8 cellular contexts compared by ENCODE assay signal in the genomic region with DNA sequence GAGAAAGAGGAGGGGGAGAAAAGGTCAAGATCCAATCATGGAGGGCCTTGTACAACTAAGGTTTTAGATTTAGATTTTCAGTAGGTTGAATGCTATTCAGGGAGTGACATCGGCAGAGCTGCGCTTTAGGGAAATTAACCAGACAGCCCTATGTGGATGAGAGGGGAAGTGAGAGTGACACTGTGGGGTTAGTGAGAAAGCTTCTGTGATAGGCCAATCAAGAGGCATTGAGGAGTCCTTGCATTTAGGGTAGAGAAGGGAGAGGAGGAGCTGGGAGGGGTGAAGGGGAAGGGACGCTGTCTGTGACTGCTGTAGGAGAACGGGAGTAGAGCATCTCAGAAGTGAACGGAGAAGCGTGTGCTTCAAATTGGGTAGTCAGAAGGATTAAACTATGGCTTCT. TPM values are rescaled to one million over a fixed set of nuclear protein-coding genes. Genes with fewer than 3 reads are reported as not detected.
DNase-seq lines count a peak whose midpoint lies in the region; ATAC-seq and TF ChIP-seq lines count a peak whose summit lies in the region.

No MANE protein-coding gene starts in this region.

- H2AFZ ChIP-seq in hepatocyte, result no peak overlapping the region

- no peak for DNase-seq in CD8-positive, alpha-beta memory T cell
- no peak for DNase-seq in left colon
- no peak for DNase-seq in hepatocyte (ENCODE audit: low spot score)
- no peak for DNase-seq in EL

- CTCF ChIA-PET in CD8-positive, alpha-beta memory T cell (lab: Charles Lee), result interaction anchor here (0.8 kb wide), 1 partner anchor 9 kb away, joined by 3 read pairs; no protein-coding TSS in a partner anchor

- WGBS in hepatocyte (ENCODE audit: low lambda C conversion rate, missing lambda C conversion rate), result 95% methylated on average over 6 of the region's 6 CpGs

- no peaks in the 10 kb centered on the region for H3K79me2 ChIP-seq in hepatocyte

- no peak overlapping the region for H3K4me2 ChIP-seq in hepatocyte

- POLR2A ChIA-PET in CD8-positive, alpha-beta memory T cell (lab: Charles Lee), result no interaction called here

- no peak overlapping the region for H3K4me3 Mint-ChIP-seq in CD8-positive, alpha-beta memory T cell

- no peaks in the 10 kb centered on the region for H3K36me3 ChIP-seq in iPS-15b (ENCODE audit: control insufficient read depth, insufficient read depth, low read length)
- H3K36me3 ChIP-seq in CD8-positive, alpha-beta memory T cell (ENCODE audit: insufficient read depth, low read length), result no peaks in the 10 kb centered on the region
- no peaks in the 10 kb centered on the region for H3K36me3 ChIP-seq in hepatocyte (replicated peaks; ENCODE audit: insufficient read depth, low read depth)

- no peaks in the 10 kb centered on the region for H3K27me3 Mint-ChIP-seq in CD8-positive, alpha-beta memory T cell

- H3K4me1 ChIP-seq in iPS-15b (ENCODE audit: control insufficient read depth, insufficient read depth, low read length) (peaks cover 13% of the 10 kb centered on the region), hepatocyte (ENCODE audit: insufficient read depth) (no peaks in the 10 kb centered on the region)
- H3K4me1 ChIP-seq in CD8-positive, alpha-beta memory T cell (ENCODE audit: insufficient read depth, low read length), result no peaks in the 10 kb centered on the region

- no peaks in the 10 kb centered on the region for H3K9me2 ChIP-seq in hepatocyte (replicated peaks; ENCODE audit: insufficient read depth)

- H3K27me3 ChIP-seq in iPS-15b (ENCODE audit: control insufficient read depth, insufficient read depth, low read length), result no peaks in the 10 kb centered on the region
- no peaks in the 10 kb centered on the region for H3K27me3 ChIP-seq in CD8-positive, alpha-beta memory T cell (ENCODE audit: insufficient read depth, low read length, poor library complexity, severe bottlenecking)
- no peaks in the 10 kb centered on the region for H3K27me3 ChIP-seq in hepatocyte

- no peak overlapping the region for H3K27ac ChIP-seq in CD8-positive, alpha-beta memory T cell (ENCODE audit: low read depth, low read length)
- no peak overlapping the region for H3K27ac ChIP-seq in hepatocyte

- no peak overlapping the region for H3K27ac Mint-ChIP-seq in CD8-positive, alpha-beta memory T cell

- H4K20me1 ChIP-seq in hepatocyte (ENCODE audit: insufficient read depth, poor library complexity, severe bottlenecking), result no peaks in the 10 kb centered on the region

- intact Hi-C loops in left colon (cut with DNase I, micrococcal nuclease), result no loop called here

- H3K9me3 Mint-ChIP-seq in CD8-positive, alpha-beta memory T cell, result no peaks in the 10 kb centered on the region

- ATAC-seq in GM18508 (IDR thresholded peaks at IDR 0.05; ENCODE audit: insufficient read depth, unreplicated experiment) (peak; percentile 92), GM21576 (IDR thresholded peaks at IDR 0.05; ENCODE audit: unreplicated experiment) (peak; percentile 99), HG03442 (IDR thresholded peaks at IDR 0.05; ENCODE audit: unreplicated experiment) (peak; percentile 97), left colon (no peak)

- H3K4me1 Mint-ChIP-seq in CD8-positive, alpha-beta memory T cell, result no peaks in the 10 kb centered on the region

- TF ChIP-seq CTCF in hepatocyte (IDR thresholded peaks at IDR 0.05; ENCODE audit: poor library complexity), result no peak

- no peaks in the 10 kb centered on the region for H3K9me3 ChIP-seq in iPS-15b (ENCODE audit: control insufficient read depth, insufficient read depth, low read length)
- no peaks in the 10 kb centered on the region for H3K9me3 ChIP-seq in CD8-positive, alpha-beta memory T cell (ENCODE audit: low read length)
- H3K9me3 ChIP-seq in hepatocyte (ENCODE audit: low read depth), result no peaks in the 10 kb centered on the region

- H3K36me3 Mint-ChIP-seq in CD8-positive, alpha-beta memory T cell, result no peaks in the 10 kb centered on the region

- peak overlapping the region; percentile 70 for H3K9ac ChIP-seq in iPS-15b (ENCODE audit: low read depth, low read length)

- H3K4me3 ChIP-seq in iPS-15b (ENCODE audit: low read depth, low read length), result no peak overlapping the region
- H3K4me3 ChIP-seq in CD8-positive, alpha-beta memory T cell (ENCODE audit: low read length), result no peak overlapping the region
- no peak overlapping the region for H3K4me3 ChIP-seq in hepatocyte

RNA-seq across cellular contexts. Expression of a gene that starts 3.4 kb away (rescaled TPM):
- total RNA-seq in CD8-positive, alpha-beta memory T cell, result 1 to 10 TPM; 1.5 to 1.9 TPM
- 0.56 TPM for polyA plus RNA-seq in CD8-positive, alpha-beta memory T cell
- 1 to 10 TPM; 1.2 to 9.6 TPM for total RNA-seq in left colon
- total RNA-seq in hepatocyte, result 2.7 and 3.4 TPM in 2 replicates
- 1.1 and 3.0 TPM in 2 replicates for polyA plus RNA-seq in hepatocyte

RNA-seq across cellular contexts. Expression of a gene that starts 14.4 kb away (rescaled TPM):
- total RNA-seq in CD8-positive, alpha-beta memory T cell, result 10 to 100 TPM; 79.1 to 80.5 TPM
- polyA plus RNA-seq in CD8-positive, alpha-beta memory T cell, result 39.6 TPM
- 1 to 10 TPM; 3.9 to 5.3 TPM for total RNA-seq in left colon
- 6.8 and 14.0 TPM in 2 replicates for total RNA-seq in hepatocyte
- polyA plus RNA-seq in hepatocyte, result 5.9 and 6.5 TPM in 2 replicates

RNA-seq across cellular contexts. Expression of a gene that starts 41.4 kb away (rescaled TPM):
- 1,000 to 10,000 TPM in 1 of 2 experiments, 100 to 1,000 TPM in 1; 957 to 1,017 TPM for total RNA-seq in CD8-positive, alpha-beta memory T cell
- polyA plus RNA-seq in CD8-positive, alpha-beta memory T cell, result 1,079 TPM
- 100 to 1,000 TPM; 617 to 625 TPM for total RNA-seq in left colon
- total RNA-seq in hepatocyte, result 1,295 and 1,361 TPM in 2 replicates
- 631 and 655 TPM in 2 replicates for polyA plus RNA-seq in hepatocyte
